In genomic region chr21:16318651-16319300, GRCh38 we compare ENCODE assay signal across 26 cellular contexts.
"Had no signal": no experiment of that assay in that cellular context is flagged by ENCODE, and none has a peak within 500 bp of the region (broad histone marks: within the 10 kb centered on the region; RNA-seq: fewer than 3 reads in every experiment).

No MANE protein-coding gene starts in this region.

- H3K36me3 Mint-ChIP-seq: naive B cell; natural killer cell; stimulated activated naive B cell treated with anti-CD40 and anti-IgM and Interleukin-4, amounts not matched to agents 10 μg/mL and 1 μg/mL and 100 μg/mL, for 72 hours had no signal

- H3K9me3 ChIP-seq: heart right ventricle, left lung, lower lobe of right lung, ovary, right atrium auricular region, right lobe of liver, stomach, testis, thyroid gland, transverse colon, upper lobe of left lung had no signal

- H3K4me1 Mint-ChIP-seq: natural killer cell; stimulated activated naive B cell treated with anti-CD40 and anti-IgM and Interleukin-4, amounts not matched to agents 10 μg/mL and 1 μg/mL and 100 μg/mL, for 72 hours had no signal

- H3K4me3 ChIP-seq: heart right ventricle, hepatocyte, left lung, lower lobe of right lung, ovary, right atrium auricular region, right lobe of liver, smooth muscle cell, stomach, testis, thyroid gland, transverse colon, upper lobe of left lung had no signal

- H3K27ac ChIP-seq: heart right ventricle, hepatocyte, left lung, lower lobe of right lung, ovary, right atrium auricular region, right lobe of liver, stomach, testis, thyroid gland, transverse colon, upper lobe of left lung had no signal

- H3K27ac Mint-ChIP-seq: naive B cell; natural killer cell; progenitor cell of endocrine pancreas; stimulated activated naive B cell treated with anti-CD40 and anti-IgM and Interleukin-4, amounts not matched to agents 10 μg/mL and 1 μg/mL and 100 μg/mL, for 72 hours had no signal

- H3K9me3 Mint-ChIP-seq: naive B cell; stimulated activated naive B cell treated with anti-CD40 and anti-IgM and Interleukin-4, amounts not matched to agents 10 μg/mL and 1 μg/mL and 100 μg/mL, for 72 hours had no signal

- H3K27me3 ChIP-seq: heart right ventricle, hepatocyte, left lung, right atrium auricular region, right lobe of liver, stomach, testis, thyroid gland, transverse colon, upper lobe of left lung had no signal

- FAIRE-seq: islet of Langerhans, kidney, urothelium cell line had no signal

- H3K36me3 ChIP-seq: heart right ventricle, left lung, lower lobe of right lung, ovary, right atrium auricular region, right lobe of liver, stomach, thyroid gland, transverse colon, upper lobe of left lung had no signal

- H3K4me1 ChIP-seq: left lung, lower lobe of right lung, right atrium auricular region, stomach, testis, thyroid gland, transverse colon, upper lobe of left lung had no signal

- H3K4me3 Mint-ChIP-seq: naive B cell; natural killer cell; stimulated activated naive B cell treated with anti-CD40 and anti-IgM and Interleukin-4, amounts not matched to agents 10 μg/mL and 1 μg/mL and 100 μg/mL, for 72 hours had no signal

- H3K27me3 Mint-ChIP-seq: naive B cell; progenitor cell of endocrine pancreas; stimulated activated naive B cell treated with anti-CD40 and anti-IgM and Interleukin-4, amounts not matched to agents 10 μg/mL and 1 μg/mL and 100 μg/mL, for 72 hours had no signal

- DNase-seq: heart right ventricle; kidney; left colon; left lung; lower lobe of right lung; mammary epithelial cell; mesenchymal stem cell; naive B cell; natural killer cell; ovary; right lobe of liver; stimulated activated CD4-positive, alpha-beta T cell treated with anti-CD3 and anti-CD28 coated beads, Interleukin-1b, Interleukin-23, amount 100 ng/mL, for 48 hours; stimulated activated CD4-positive, alpha-beta T cell treated with anti-CD3 and anti-CD28 coated beads, Interleukin-4, amount 100 ng/mL, for 1 hour; stimulated activated naive B cell treated with anti-CD40 and anti-IgM and Interleukin-4, amounts not matched to agents 10 μg/mL and 1 μg/mL and 100 μg/mL, for 72 hours; stimulated activated naive CD8-positive, alpha-beta T cell treated with anti-CD3 and anti-CD28 coated beads, Interleukin-15, Interleukin-2, amounts not matched to agents 100 U/mL and 50 U/mL, for 24 hours; stomach; testis; thyroid gland; transverse colon; upper lobe of left lung had no signal
